23 cellular contexts compared by ENCODE assay signal in the genomic region with DNA sequence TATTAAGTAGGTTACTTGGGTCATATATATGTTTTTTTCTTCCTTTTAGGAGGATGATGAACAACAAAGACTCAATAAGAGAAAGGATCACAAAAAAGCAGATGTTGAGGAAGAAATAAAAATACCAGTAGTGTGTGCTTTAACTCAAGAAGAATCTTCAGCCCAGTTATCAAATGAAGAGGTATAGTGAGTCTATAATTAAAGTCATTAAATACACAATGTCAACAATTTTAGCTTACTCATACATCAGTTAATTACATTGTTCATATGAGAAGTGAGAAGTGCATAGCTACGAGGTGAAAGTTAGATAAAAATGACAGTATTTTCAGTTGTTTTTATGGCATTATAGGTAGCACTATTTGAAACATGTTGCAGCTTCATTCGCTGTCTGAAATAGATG.
"Had no signal": no experiment of that assay in that cellular context is flagged by ENCODE, and none has a peak within 500 bp of the region (broad histone marks: within the 10 kb centered on the region; RNA-seq: fewer than 3 reads in every experiment).

No MANE protein-coding gene starts in this region.

- H3K4me1 Mint-ChIP-seq: activated CD4-positive, alpha-beta T cell treated with anti-CD3 and anti-CD28 coated beads, Interleukin-2, amount 10 ng/mL, durations not matched to agents 7 days and 5 days; nephron had no signal

- H3K4me3 Mint-ChIP-seq: activated CD4-positive, alpha-beta T cell treated with anti-CD3 and anti-CD28 coated beads, Interleukin-2, amount 10 ng/mL, durations not matched to agents 7 days and 5 days; activated T-helper 1 cell treated with anti-CD3 and anti-CD28 coated beads, Interleukin-12 subunit alpha, Interleukin-12 subunit beta, Interleukin-2, Interleukin-4 antibody, amounts not matched to agents 30 ng/mL and 10 ng/mL and 1 ng/mL, durations not matched to agents 14 hours and 24 hours and 36 hours; brain; effector memory CD8-positive, alpha-beta T cell; nephron; stimulated activated naive CD8-positive, alpha-beta T cell treated with anti-CD3 and anti-CD28 coated beads, Interleukin-15, Interleukin-2, amounts not matched to agents 100 ng/mL and 50 ng/mL, for 24 hours had no signal

- H3K27me3 Mint-ChIP-seq: activated CD4-positive, alpha-beta T cell treated with anti-CD3 and anti-CD28 coated beads, Interleukin-2, amount 10 ng/mL, durations not matched to agents 7 days and 5 days; brain; effector memory CD8-positive, alpha-beta T cell; stimulated activated naive CD8-positive, alpha-beta T cell treated with anti-CD3 and anti-CD28 coated beads, Interleukin-15, Interleukin-2, amounts not matched to agents 100 ng/mL and 50 ng/mL, for 24 hours had no signal

- H3K27ac Mint-ChIP-seq: activated CD4-positive, alpha-beta T cell treated with anti-CD3 and anti-CD28 coated beads, Interleukin-2, amount 10 ng/mL, durations not matched to agents 7 days and 5 days; activated T-helper 1 cell treated with anti-CD3 and anti-CD28 coated beads, Interleukin-12 subunit alpha, Interleukin-12 subunit beta, Interleukin-2, Interleukin-4 antibody, amounts not matched to agents 30 ng/mL and 10 ng/mL and 1 ng/mL, durations not matched to agents 14 hours and 24 hours and 36 hours; nephron; stimulated activated naive CD8-positive, alpha-beta T cell treated with anti-CD3 and anti-CD28 coated beads, Interleukin-15, Interleukin-2, amounts not matched to agents 100 ng/mL and 50 ng/mL, for 24 hours had no signal

- ATAC-seq: effector memory CD8-positive, alpha-beta T cell; gastroesophageal sphincter; upper lobe of right lung had no signal

- DNase-seq: activated CD4-positive, alpha-beta T cell treated with anti-CD3 and anti-CD28 coated beads, Interleukin-2, amount 10 ng/mL, durations not matched to agents 7 days and 5 days; activated CD4-positive, CD25-positive, alpha-beta regulatory T cell treated with anti-CD3 and anti-CD28 coated beads, Interleukin-2, amount 50 U/mL, for 72 hours; activated gamma-delta T cell; activated naive CD4-positive, alpha-beta T cell treated with anti-CD3 and anti-CD28 coated beads, Interleukin-2, amount 50 U/mL, for 16 hours; activated T-cell treated with anti-CD3 and anti-CD28 coated beads for 4 hours; aorta; cortex of kidney; effector memory CD8-positive, alpha-beta T cell; erythroblast; islet precursor cell; mammary epithelial cell; ovary; retina; stimulated activated CD4-positive, alpha-beta T cell treated with anti-CD3 and anti-CD28 coated beads, Interleukin-12 subunit alpha, Interleukin-12 subunit beta, amount 100 ng/mL, for 4 hours; stimulated activated CD4-positive, alpha-beta T cell treated with anti-CD3 and anti-CD28 coated beads, Interleukin-4, amount 100 ng/mL, for 1 hour; T-helper 2 cell; thyroid gland; upper lobe of right lung had no signal

- H3K9me3 Mint-ChIP-seq: activated CD4-positive, alpha-beta T cell treated with anti-CD3 and anti-CD28 coated beads, Interleukin-2, amount 10 ng/mL, durations not matched to agents 7 days and 5 days; activated T-helper 1 cell treated with anti-CD3 and anti-CD28 coated beads, Interleukin-12 subunit alpha, Interleukin-12 subunit beta, Interleukin-2, Interleukin-4 antibody, amounts not matched to agents 30 ng/mL and 10 ng/mL and 1 ng/mL, durations not matched to agents 14 hours and 24 hours and 36 hours; brain; effector memory CD8-positive, alpha-beta T cell; nephron; stimulated activated naive CD8-positive, alpha-beta T cell treated with anti-CD3 and anti-CD28 coated beads, Interleukin-15, Interleukin-2, amounts not matched to agents 100 ng/mL and 50 ng/mL, for 24 hours had no signal
